ENCODE assay signal across 25 cellular contexts in the genomic region with DNA sequence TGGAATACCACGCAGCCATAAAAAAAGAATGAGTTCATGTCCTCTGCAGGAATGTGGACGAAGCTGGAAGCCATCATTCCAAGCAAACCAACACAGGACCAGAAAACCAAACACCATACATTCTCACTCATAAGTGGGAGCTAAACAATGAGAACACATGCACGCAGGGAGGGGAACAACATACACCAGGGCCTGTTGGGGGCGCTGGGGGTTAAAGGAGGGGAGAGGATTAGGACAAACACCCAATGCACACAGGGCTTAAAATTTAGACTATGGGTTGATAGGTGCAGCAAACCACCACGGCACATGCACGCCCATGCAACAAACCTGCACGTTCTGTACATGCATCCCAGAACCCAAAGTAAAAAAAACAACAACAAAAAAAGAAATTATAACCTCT. TPM values are rescaled to one million over a fixed set of nuclear protein-coding genes. Genes with fewer than 3 reads are reported as not detected.
DNase-seq lines count a peak whose midpoint lies in the region; ATAC-seq, FAIRE-seq and TF ChIP-seq lines count a peak whose summit lies in the region.
"Had no signal": no experiment of that assay in that cellular context is flagged by ENCODE, and none has a peak within 500 bp of the region (broad histone marks: within the 10 kb centered on the region; RNA-seq: fewer than 3 reads in every experiment).

No MANE protein-coding gene starts in this region.

- BruUV-seq in OCI-LY7 (replicated peaks; lab: Mats Ljungman, UMichigan), result no TSS peak

- intact Hi-C loops in OCI-LY7 (cut with micrococcal nuclease; ENCODE audit: unreplicated experiment), result no loop called here

- H4K8ac ChIP-seq in H1 (ENCODE audit: extremely low read depth, insufficient read depth, low read length), result no peak overlapping the region

- H3K4me1 Mint-ChIP-seq in GM23338, result peaks cover 59% of the 10 kb centered on the region
- peaks cover 67% of the 10 kb centered on the region for H3K4me1 Mint-ChIP-seq in WTC11
- H3K4me1 Mint-ChIP-seq: CD14-positive monocyte; CD8-positive, alpha-beta memory T cell had no signal

- no peak overlapping the region; the same call in 1 of the 2 replicates for H2BK5ac ChIP-seq in H1 (ENCODE audit: low read depth, low read length)

- peak; percentile 61 to 64 for TF ChIP-seq RAD21 in H1 (IDR thresholded peaks at IDR 0.05 in 1 of 2, conservative IDR thresholded peaks at IDR 0.05 in 1 of 2; ENCODE audit: low read depth in 2 of 2, low read length in 2 of 2)

- H3K9me3 ChIP-seq in H1 (ENCODE audit: insufficient read depth in 2 of 2, low read depth in 1 of 2, low read length in 1 of 2) (peaks cover 3 to 8% of the 10 kb centered on the region in 2 experiments; a peak in 2 of 4 replicates), OCI-LY7 (ENCODE audit: low read length) (no peaks in the 10 kb centered on the region)
- H3K9me3 ChIP-seq: A549, BE2C had no signal

- no peak overlapping the region for H2BK15ac ChIP-seq in H1 (ENCODE audit: low read length)

- H2AK5ac ChIP-seq in H1 (ENCODE audit: low read depth, low read length), result 0 out of 2 replicates have a peak overlapping the region, but pooled peaks have one; percentile 6

- H3K9me3 Mint-ChIP-seq in GM23338 (peaks cover 16% of the 10 kb centered on the region; the same call in 2 of the 3 replicates), WTC11 (peaks cover 25% of the 10 kb centered on the region)

- ATAC-seq in GM23338, result no peak
- ATAC-seq in WTC11, result no peak
- ATAC-seq in HG02870 (IDR thresholded peaks at IDR 0.05; ENCODE audit: unreplicated experiment), result no peak
- ATAC-seq: A549, GM12878, HCT116 had no signal

- H2BK20ac ChIP-seq in H1 (ENCODE audit: low read length), result 0 out of 2 replicates have a peak overlapping the region, but pooled peaks have one; percentile 34

- no peak overlapping the region for H3K18ac ChIP-seq in H1 (ENCODE audit: extremely low read depth, low read length)

- no peak overlapping the region for H2BK120ac ChIP-seq in H1 (replicated peaks; ENCODE audit: low read depth, low read length)

- no peak overlapping the region for H3K9ac ChIP-seq in H1 (replicated peaks in 1 of 4; ENCODE audit: extremely low read depth in 1 of 4, low read depth in 3 of 4, low read length in 3 of 4)
- H3K9ac ChIP-seq: BLaER1 treated with 17β-estradiol and CSF1 and Interleukin-3, amounts not matched to agents 10 nM and 100 nM had no signal

- no peak for TF ChIP-seq EP300 in H1 (IDR thresholded peaks at IDR 0.05; ENCODE audit: borderline replicate concordance in 1 of 2, low read depth in 2 of 2, low read length in 2 of 2)

- H3K36me3 ChIP-seq in GM23338 (ENCODE audit: insufficient read depth) (no peaks in the 10 kb centered on the region), H1 (ENCODE audit: control insufficient read depth in 2 of 4, insufficient read depth in 4 of 4, low read length in 3 of 4) (peaks cover 0 to 4% (median 0%) of the 10 kb centered on the region in 4 experiments; a peak in 1 of 8 replicates), OCI-LY7 (ENCODE audit: insufficient read depth, low read length) (no peaks in the 10 kb centered on the region)
- H3K36me3 ChIP-seq: BE2C; BLaER1 treated with 17β-estradiol and CSF1 and Interleukin-3, amounts not matched to agents 10 nM and 100 nM had no signal

- H3K36me3 Mint-ChIP-seq in GM23338 (ENCODE audit: low read depth), result peaks cover 31% of the 10 kb centered on the region
- H3K36me3 Mint-ChIP-seq in WTC11, result peaks cover 27% of the 10 kb centered on the region
- H3K36me3 Mint-ChIP-seq: CD14-positive monocyte; CD8-positive, alpha-beta memory T cell had no signal

- peaks cover 3% of the 10 kb centered on the region for H3K27me3 Mint-ChIP-seq in GM23338 (ENCODE audit: insufficient read depth, low read depth, poor library complexity)
- H3K27me3 Mint-ChIP-seq in WTC11 (ENCODE audit: low read depth), result no peaks in the 10 kb centered on the region
- H3K27me3 Mint-ChIP-seq: CD4-positive, alpha-beta T cell; CD8-positive, alpha-beta memory T cell had no signal

- H3K4me3 Mint-ChIP-seq in GM23338 (no peak overlapping the region), WTC11 (no peak overlapping the region)
- H3K4me3 Mint-ChIP-seq: CD14-positive monocyte; CD4-positive, alpha-beta T cell; CD8-positive, alpha-beta memory T cell had no signal

- H3K27ac Mint-ChIP-seq in GM23338 (no peak overlapping the region), WTC11 (peak overlapping the region; percentile 68; the same call in 1 of the 2 replicates)
- H3K27ac Mint-ChIP-seq: CD14-positive monocyte; CD4-positive, alpha-beta T cell; CD8-positive, alpha-beta memory T cell had no signal

- H3K4me3 ChIP-seq in GM23338 (no peak overlapping the region), H1 (ENCODE audit: extremely low read depth in 1 of 4, insufficient read depth in 2 of 4, low read depth in 3 of 4, low read length in 4 of 4) (no peak overlapping the region), OCI-LY7 (ENCODE audit: low read depth, low read length, poor library complexity, severe bottlenecking) (no peak overlapping the region)
- H3K4me3 ChIP-seq: A549; BLaER1 treated with 17β-estradiol and CSF1 and Interleukin-3, amounts not matched to agents 10 nM and 100 nM; GM12878 had no signal

- H4K5ac ChIP-seq in H1 (ENCODE audit: insufficient read length, low read depth, low read length), result no peak overlapping the region

- H3K27me3 ChIP-seq in GM23338 (ENCODE audit: insufficient read depth), result no peaks in the 10 kb centered on the region
- peaks cover 0 to 2% (median 0%) of the 10 kb centered on the region in 4 experiments; a peak in 1 of 7 replicates for H3K27me3 ChIP-seq in H1 (replicated peaks in 1 of 4; ENCODE audit: control insufficient read depth in 3 of 4, extremely low read depth in 1 of 4, insufficient read depth in 3 of 4, low read length in 3 of 4)
- H3K27me3 ChIP-seq: BE2C; BLaER1 treated with 17β-estradiol and CSF1 and Interleukin-3, amounts not matched to agents 10 nM and 100 nM had no signal

- DNase-seq in GM23338 (ENCODE audit: low spot score), result peak; percentile 43
- DNase-seq in NCI-H69 (lab: John Stamatoyannopoulos, UW), result peak; percentile 17
- no peak for DNase-seq in WTC11 (ENCODE audit: low spot score)
- DNase-seq in H1 (ENCODE audit: low read depth in 1 of 2, low spot score in 2 of 2), result no peak
- DNase-seq in SW 1271 (lab: John Stamatoyannopoulos, UW), result no peak
- DNase-seq in OCI-LY7 (ENCODE audit: low spot score), result no peak
- DNase-seq in T1000 (lab: John Stamatoyannopoulos, UW), result no peak
- DNase-seq: 8988T; ACHN; AML-193; BE2C; CD4-positive, alpha-beta T cell; CD8-positive, alpha-beta memory T cell; DMS 273 treated with DMSO at 0.1 percent for 48 hours; DMS79; GDM1; GOT3; H7 had no signal

- H3K14ac ChIP-seq in H1 (ENCODE audit: insufficient read length), result no peak overlapping the region

- no peak overlapping the region for H4K91ac ChIP-seq in H1 (replicated peaks; ENCODE audit: insufficient read length, low read length)

- H2AFZ ChIP-seq in GM23338 (no peak overlapping the region), H1 (ENCODE audit: low read length) (no peak overlapping the region), OCI-LY7 (ENCODE audit: low read length) (no peak overlapping the region)

- CTCF ChIA-PET in WTC11 (lab: Charles Lee), result interaction anchor here (1.0 kb wide), 2 partner anchors 9 to 127 kb away, joined by 4 to 5 read pairs; no protein-coding TSS in a partner anchor
- CTCF ChIA-PET in H1 (lab: Charles Lee; ENCODE audit: partially characterized antibody), result interaction anchor here (2.6 kb wide), 1 partner anchor 14 kb away, joined by 10 read pairs; no protein-coding TSS in a partner anchor
- CTCF ChIA-PET in OCI-LY7 (lab: Charles Lee; ENCODE audit: unreplicated experiment), result no interaction called here

- no peaks in the 10 kb centered on the region for H3K23me2 ChIP-seq in H1 (ENCODE audit: low read depth, low read length)

- H3K4me1 ChIP-seq in GM23338 (ENCODE audit: insufficient read depth) (peaks cover 39% of the 10 kb centered on the region), H1 (replicated peaks in 1 of 4; ENCODE audit: control insufficient read depth in 3 of 4, insufficient read depth in 4 of 4, low read length in 3 of 4) (peaks cover 6 to 30% (median 19%) of the 10 kb centered on the region in 4 experiments), OCI-LY7 (ENCODE audit: insufficient read depth, low read length, poor library complexity, severe bottlenecking) (no peaks in the 10 kb centered on the region)
- H3K4me1 ChIP-seq: A549; BE2C; BLaER1 treated with 17β-estradiol and CSF1 and Interleukin-3, amounts not matched to agents 10 nM and 100 nM had no signal

- no peak overlapping the region for H3K4ac ChIP-seq in H1 (replicated peaks; ENCODE audit: insufficient read length, low read depth, low read length)

- H3K27ac ChIP-seq in GM23338 (ENCODE audit: low read depth) (no peak overlapping the region), H1 (ENCODE audit: low read depth, low read length) (no peak overlapping the region), OCI-LY7 (ENCODE audit: low read depth, low read length, poor library complexity, severe bottlenecking) (no peak overlapping the region)
- H3K27ac ChIP-seq: A549; BLaER1 treated with 17β-estradiol and CSF1 and Interleukin-3, amounts not matched to agents 10 nM and 100 nM had no signal

- POLR2A ChIA-PET in WTC11 (lab: Charles Lee) (interaction anchor here (0.6 kb wide), 1 partner anchor 63 kb away, joined by 8 read pairs; no protein-coding TSS in a partner anchor), H1 (lab: Charles Lee; ENCODE audit: partially characterized antibody) (interaction anchor here (0.6 kb wide), 1 partner anchor 291 kb away, joined by 3 read pairs; no protein-coding TSS in a partner anchor), OCI-LY7 (lab: Charles Lee) (no interaction called here)

- no peak overlapping the region for H3K4me2 ChIP-seq in GM23338
- no peak overlapping the region for H3K4me2 ChIP-seq in H1 (ENCODE audit: insufficient read depth in 1 of 2, low read depth in 2 of 2, low read length in 2 of 2)
- H3K4me2 ChIP-seq in OCI-LY7 (ENCODE audit: low read length), result no peak overlapping the region
- H3K4me2 ChIP-seq: A549; BLaER1 treated with 17β-estradiol and CSF1 and Interleukin-3, amounts not matched to agents 10 nM and 100 nM had no signal

- FAIRE-seq in H1 (lab: Jason Lieb, UNC), result peak; percentile 42
- FAIRE-seq: A549, D721Med, GM12878 had no signal

- no peak overlapping the region for H3K56ac ChIP-seq in H1 (replicated peaks; ENCODE audit: insufficient read length, low read depth, low read length)

- no peak overlapping the region for H3K23ac ChIP-seq in H1 (ENCODE audit: insufficient read length)

- H3K9me2 ChIP-seq in GM23338 (ENCODE audit: insufficient read depth) (0 out of 2 replicates have a peak, but pooled peaks cover 3% of the 10 kb centered on the region), OCI-LY7 (ENCODE audit: insufficient read depth, low read length) (no peaks in the 10 kb centered on the region)

- no peak for TF ChIP-seq POLR2A in H1 (IDR thresholded peaks at IDR 0.05; ENCODE audit: control extremely low read depth in 1 of 2, low read depth in 2 of 2, low read length in 2 of 2)

- H3K79me1 ChIP-seq in H1 (ENCODE audit: low read depth, low read length), result no peaks in the 10 kb centered on the region

- no peaks in the 10 kb centered on the region for H3F3A ChIP-seq in GM23338 (replicated peaks; ENCODE audit: low read depth)

- peak; percentile 55 to 72 for TF ChIP-seq CTCF in GM23338 (conservative IDR thresholded peaks at IDR 0.05; ENCODE audit: low read depth in 2 of 2)
- no peak for TF ChIP-seq CTCF in WTC11 (IDR thresholded peaks at IDR 0.05)
- peak; percentile 24 to 35 (median 28) for TF ChIP-seq CTCF in H1 (IDR thresholded peaks at IDR 0.05; ENCODE audit: control extremely low read depth in 1 of 3, insufficient read depth in 1 of 3, low read depth in 1 of 3, low read length in 3 of 3)
- no peak for TF ChIP-seq CTCF in OCI-LY7 (conservative IDR thresholded peaks at IDR 0.05; ENCODE audit: low read length)

- peak overlapping the region; percentile 55 for H2BK12ac ChIP-seq in H1 (ENCODE audit: low read depth, low read length)

- WGBS in H1 (ENCODE audit: extremely low coverage in 1 of 2, insufficient coverage in 1 of 2, insufficient read length in 1 of 2, insufficient replicate concordance in 2 of 2, low coverage in 1 of 2, low lambda C conversion rate in 2 of 2, missing lambda C conversion rate in 1 of 2), 2 experiments, result 74% methylated on average over 7 of the region's 7 CpGs; no CpG with 5 or more reads in 1 of the 2 experiments

- no peaks in the 10 kb centered on the region for H4K20me1 ChIP-seq in GM23338 (replicated peaks; ENCODE audit: insufficient read depth)
- H4K20me1 ChIP-seq in H1 (replicated peaks in 1 of 2; ENCODE audit: control insufficient read depth in 1 of 2, insufficient read depth in 2 of 2, low read length in 2 of 2), result no peaks in the 10 kb centered on the region
- no peaks in the 10 kb centered on the region for H4K20me1 ChIP-seq in OCI-LY7 (ENCODE audit: insufficient read depth, low read length)
- H4K20me1 ChIP-seq: BLaER1 treated with 17β-estradiol and CSF1 and Interleukin-3, amounts not matched to agents 10 nM and 100 nM had no signal

- no peaks in the 10 kb centered on the region for H3K79me2 ChIP-seq in GM23338 (replicated peaks; ENCODE audit: insufficient read depth)
- peaks cover 0 to 11% of the 10 kb centered on the region in 2 experiments; a peak in 2 of 4 replicates for H3K79me2 ChIP-seq in H1 (ENCODE audit: control insufficient read depth in 1 of 2, insufficient read depth in 2 of 2, low read length in 2 of 2)
- no peaks in the 10 kb centered on the region for H3K79me2 ChIP-seq in OCI-LY7 (ENCODE audit: insufficient read depth, low read depth, low read length)

RNA-seq across cellular contexts. Expression of a gene that starts 23.3 kb away (rescaled TPM):
- 1.1 and 2.0 TPM in 2 replicates for total RNA-seq in GM23338 (2014; rRNA removed; shearing (Covaris generic))
- polyA plus RNA-seq in GM23338 (2016; fragmentation: Nextera tagmentation; extraction: Ambion mirVana) (not detected in 2 replicates), H1 (2011; rRNA removed) (0.09 TPM in 1 of 2 replicates, not detected in the other)
- total RNA-seq in WTC11 (2021) (0.11 to 0.15 TPM in 2 of 3 replicates, not detected in the other), OCI-LY7 (2022) (not detected in 2 replicates)
- 0.39 TPM in 1 of 2 replicates, not detected in the other for total RNA-seq in H1 (2021; fragmentation: NEBNext Ultra II Directional; extraction: Animal tissue kit (Norgen Biotek cat#: 25700))
- polyA plus RNA-seq in H1 (2011; cell fraction: cytosol; rRNA removed), result not detected
- polyA plus RNA-seq in H1 (2011; cell fraction: nucleus; rRNA removed), result not detected
- polyA plus RNA-seq in H1 (2012, experiment 1 of 2), result not detected in 4 replicates
- not detected for polyA plus RNA-seq in H1 (2012, experiment 2 of 2)
- 0.06 TPM for polyA plus RNA-seq in H1 (2013, experiment 1 of 2)
- polyA plus RNA-seq in H1 (2013, experiment 2 of 2), result not detected
- polyA minus RNA-seq in H1 (2011; rRNA and poly(A)+ RNA removed), result 1.9 and 2.3 TPM in 2 replicates
- polyA minus RNA-seq in H1 (2011; cell fraction: cytosol; rRNA and poly(A)+ RNA removed), result not detected
- polyA minus RNA-seq in H1 (2011; cell fraction: nucleus; rRNA and poly(A)+ RNA removed), result 6.8 TPM
- not detected in 2 replicates for total RNA-seq in OCI-LY7 (2014; rRNA removed; shearing (Covaris generic))
- total RNA-seq: CD4-positive, alpha-beta T cell; CD8-positive, alpha-beta memory T cell; GM12878; H7 had no signal
- polyA plus RNA-seq: A549; CD14-positive monocyte; CD8-positive, alpha-beta memory T cell had no signal

RNA-seq across cellular contexts. Expression of a gene that starts 27.1 kb away (rescaled TPM):
- total RNA-seq in GM23338 (2014; rRNA removed; shearing (Covaris generic)), result 0.23 and 2.2 TPM in 2 replicates
- not detected in 2 replicates for polyA plus RNA-seq in GM23338 (2016; fragmentation: Nextera tagmentation; extraction: Ambion mirVana)
- 0.17 to 0.32 TPM in 2 of 3 replicates, not detected in the other for total RNA-seq in WTC11 (2021)
- 0.45 TPM in 1 of 2 replicates, not detected in the other for total RNA-seq in H1 (2021; fragmentation: NEBNext Ultra II Directional; extraction: Animal tissue kit (Norgen Biotek cat#: 25700))
- polyA plus RNA-seq in H1 (2011; rRNA removed), result 0.11 and 0.27 TPM in 2 replicates
- polyA plus RNA-seq in H1 (2011; cell fraction: cytosol; rRNA removed), result 0.14 TPM
- 0.30 TPM for polyA plus RNA-seq in H1 (2011; cell fraction: nucleus; rRNA removed)
- 0.13 to 0.36 TPM (median 0.19 TPM) in 3 of 4 replicates, not detected in the other for polyA plus RNA-seq in H1 (2012, experiment 1 of 2)
- not detected for polyA plus RNA-seq in H1 (2012, experiment 2 of 2)
- 0.10 TPM for polyA plus RNA-seq in H1 (2013, experiment 1 of 2)
- 0.13 TPM for polyA plus RNA-seq in H1 (2013, experiment 2 of 2)
- polyA minus RNA-seq in H1 (2011; rRNA and poly(A)+ RNA removed), result 3.2 and 8.9 TPM in 2 replicates
- polyA minus RNA-seq in H1 (2011; cell fraction: cytosol; rRNA and poly(A)+ RNA removed), result not detected
- polyA minus RNA-seq in H1 (2011; cell fraction: nucleus; rRNA and poly(A)+ RNA removed), result 16.9 TPM
- total RNA-seq in OCI-LY7 (2014; rRNA removed; shearing (Covaris generic)), result not detected in 2 replicates
- total RNA-seq in OCI-LY7 (2022), result not detected in 2 replicates
- total RNA-seq: CD4-positive, alpha-beta T cell; CD8-positive, alpha-beta memory T cell; H7 had no signal
- polyA plus RNA-seq: A549; CD14-positive monocyte; CD8-positive, alpha-beta memory T cell had no signal

Comparison
In these comparisons a context has a peak if more than half of its experiments do, and no peak if none do; other contexts are left out.
1. DNase-seq: peak in GM23338 (single experiment) and NCI-H69 (single experiment); none in WTC11 (single experiment), H1 (0 of 2), SW 1271 (0 of 2), OCI-LY7 (single experiment) and T1000 (single experiment).
2. CTCF ChIP-seq: peak in GM23338 (2 of 2) and H1 (3 of 3); none in WTC11 (single experiment) and OCI-LY7 (single experiment).